8 cellular contexts compared by ENCODE assay signal in the genomic region with DNA sequence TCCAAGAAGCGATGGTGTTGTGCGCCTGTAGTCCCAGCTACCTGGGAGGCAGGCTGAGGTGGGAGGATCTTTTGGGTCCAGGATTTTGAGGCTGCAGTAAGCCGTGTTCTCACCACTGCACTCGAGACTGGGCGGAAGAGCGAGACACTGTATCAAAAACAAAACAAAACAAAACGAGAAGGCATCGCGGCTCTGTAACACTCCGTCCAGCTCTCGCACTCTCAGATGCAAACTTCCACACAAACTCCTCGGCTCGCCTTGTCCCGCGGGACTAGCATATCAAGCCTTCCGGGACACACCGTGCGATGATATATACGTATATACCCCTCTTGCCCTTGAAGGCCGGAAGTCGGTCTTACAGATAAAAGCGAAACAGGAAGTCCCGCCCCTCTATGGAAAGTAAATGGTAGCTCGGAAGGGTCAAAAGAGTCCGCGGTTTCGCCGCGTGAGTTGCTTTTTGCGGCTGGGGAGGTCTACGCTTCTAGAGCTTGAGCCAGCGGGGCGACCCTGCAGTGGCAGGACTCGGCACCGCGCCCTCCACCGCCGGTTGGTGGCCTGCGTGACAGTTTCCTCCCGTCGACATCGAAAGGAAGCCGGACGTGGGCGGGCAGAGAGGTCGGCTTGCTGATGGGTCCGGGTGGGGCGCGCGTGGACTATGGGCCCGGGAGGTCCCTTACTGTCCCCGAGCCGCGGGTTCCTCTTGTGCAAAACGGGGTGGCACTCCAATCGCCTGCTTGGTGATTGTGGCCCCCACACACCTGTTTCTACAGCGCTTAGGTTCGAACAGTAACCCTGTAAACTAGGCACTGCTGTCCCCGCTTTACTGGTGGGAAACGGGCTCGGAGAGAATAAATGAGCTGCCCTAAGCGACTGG. TPM values are rescaled to one million over a fixed set of nuclear protein-coding genes. Genes with fewer than 3 reads are reported as not detected.
DNase-seq lines count a peak whose midpoint lies in the region; ATAC-seq and TF ChIP-seq lines count a peak whose summit lies in the region.

A gene with protein sequence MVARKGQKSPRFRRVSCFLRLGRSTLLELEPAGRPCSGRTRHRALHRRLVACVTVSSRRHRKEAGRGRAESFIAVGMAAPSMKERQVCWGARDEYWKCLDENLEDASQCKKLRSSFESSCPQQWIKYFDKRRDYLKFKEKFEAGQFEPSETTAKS (plus strand): TSS at position 393 of the 874 bp plus-strand sequence. CDS start 11 bp downstream, at position 404.

- no peaks in the 10 kb centered on the region for H3K9me3 ChIP-seq in left ventricle myocardium inferior (replicated peaks)

- H3K27me3 Mint-ChIP-seq in T-helper 1 cell treated with Interleukin-12 subunit alpha and Interleukin-12 subunit beta and Interleukin-4 antibody, amounts not matched to agents 30 μg/mL and 1 μg/mL, for 36 hours (ENCODE audit: low read depth), result no peaks in the 10 kb centered on the region
- H3K27me3 Mint-ChIP-seq in progenitor cell of endocrine pancreas, result peaks cover 1% of the 10 kb centered on the region

- H3K36me3 Mint-ChIP-seq in T-helper 1 cell treated with Interleukin-12 subunit alpha and Interleukin-12 subunit beta and Interleukin-4 antibody, amounts not matched to agents 30 μg/mL and 1 μg/mL, for 36 hours (ENCODE audit: low read depth), result peaks cover 25% of the 10 kb centered on the region
- peaks cover 11% of the 10 kb centered on the region for H3K36me3 Mint-ChIP-seq in progenitor cell of endocrine pancreas (ENCODE audit: insufficient read depth)

- peak; percentile 91 for ATAC-seq in HG02884 (IDR thresholded peaks at IDR 0.05; ENCODE audit: unreplicated experiment)

- peaks cover 43% of the 10 kb centered on the region for H3K4me1 Mint-ChIP-seq in T-helper 1 cell treated with Interleukin-12 subunit alpha and Interleukin-12 subunit beta and Interleukin-4 antibody, amounts not matched to agents 30 μg/mL and 1 μg/mL, for 36 hours (ENCODE audit: low read depth)
- H3K4me1 Mint-ChIP-seq in progenitor cell of endocrine pancreas (ENCODE audit: low read depth), result peaks cover 16% of the 10 kb centered on the region

- H3K27ac Mint-ChIP-seq in T-helper 1 cell treated with Interleukin-12 subunit alpha and Interleukin-12 subunit beta and Interleukin-4 antibody, amounts not matched to agents 30 μg/mL and 1 μg/mL, for 36 hours, result peak within 1 kb of the TSS; percentile 100
- peak within 1 kb of the TSS; percentile 99 for H3K27ac Mint-ChIP-seq in progenitor cell of endocrine pancreas

- H3K27ac ChIP-seq in left ventricle myocardium inferior (replicated peaks), result peak within 1 kb of the TSS; percentile 100

- peak; percentile 81 for TF ChIP-seq POLR2A in GM15510 (IDR thresholded peaks at IDR 0.05; ENCODE audit: borderline replicate concordance, extremely low read depth, insufficient read length)

- intact Hi-C loops in left ventricle myocardium inferior (cut with micrococcal nuclease), result no loop called here

- peak; percentile 95 for DNase-seq in NCI-H1694 (lab: John Stamatoyannopoulos, UW)
- DNase-seq in amniotic stem cell (lab: John Stamatoyannopoulos, UW), result peak; percentile 98
- DNase-seq in left ventricle myocardium inferior, result peak; percentile 91
- peak; percentile 74 for DNase-seq in progenitor cell of endocrine pancreas (ENCODE audit: low spot score, unreplicated experiment)
- peak; percentile 91 for DNase-seq in ureter (ENCODE audit: low spot score)

- H3K4me1 ChIP-seq in left ventricle myocardium inferior, result peaks cover 39% of the 10 kb centered on the region

- no peak for TF ChIP-seq CTCF in left ventricle myocardium inferior (IDR thresholded peaks at IDR 0.05; ENCODE audit: borderline replicate concordance)
- TF ChIP-seq CTCF in progenitor cell of endocrine pancreas (IDR thresholded peaks at IDR 0.05; ENCODE audit: unreplicated experiment), result no peak

- no peaks in the 10 kb centered on the region for H3K27me3 ChIP-seq in left ventricle myocardium inferior (ENCODE audit: low read depth)

- H3K9me3 Mint-ChIP-seq in T-helper 1 cell treated with Interleukin-12 subunit alpha and Interleukin-12 subunit beta and Interleukin-4 antibody, amounts not matched to agents 30 μg/mL and 1 μg/mL, for 36 hours, result no peaks in the 10 kb centered on the region
- H3K9me3 Mint-ChIP-seq in progenitor cell of endocrine pancreas (ENCODE audit: low read depth), result no peaks in the 10 kb centered on the region

- H3K4me3 Mint-ChIP-seq in T-helper 1 cell treated with Interleukin-12 subunit alpha and Interleukin-12 subunit beta and Interleukin-4 antibody, amounts not matched to agents 30 μg/mL and 1 μg/mL, for 36 hours, result peak within 1 kb of the TSS; percentile 98
- peak within 1 kb of the TSS; percentile 97 for H3K4me3 Mint-ChIP-seq in progenitor cell of endocrine pancreas (ENCODE audit: low read depth)

- peaks cover 29% of the 10 kb centered on the region for H3K36me3 ChIP-seq in left ventricle myocardium inferior

- peak within 1 kb of the TSS; percentile 92 for H3K4me3 ChIP-seq in left ventricle myocardium inferior

RNA-seq across cellular contexts. Expression of the gene that starts here (rescaled TPM):
- 39.0 TPM for total RNA-seq in left ventricle myocardium inferior
- total RNA-seq in progenitor cell of endocrine pancreas, result 31.4 and 32.6 TPM in 2 replicates
- total RNA-seq in ureter, result 18.2 TPM

Comparison
In these comparisons a context has a peak if more than half of its experiments do, and no peak if none do; other contexts are left out.
1. Peak in every context shown above with its lines: DNase-seq, ATAC-seq, H3K4me3 ChIP-seq and H3K27ac ChIP-seq.